ENCODE assay signal across 1 cellular context in genomic region chr10:103555712-103556111, GRCh38.
TF ChIP-seq lines count a peak whose summit lies in the region.

No MANE protein-coding gene starts in this region.

TF ChIP-seq in GM23338, 12 proteins besides CTCF, POLR2A, EP300 and RAD21 (continued from another document):
- TF ChIP-seq, protein P1, sequence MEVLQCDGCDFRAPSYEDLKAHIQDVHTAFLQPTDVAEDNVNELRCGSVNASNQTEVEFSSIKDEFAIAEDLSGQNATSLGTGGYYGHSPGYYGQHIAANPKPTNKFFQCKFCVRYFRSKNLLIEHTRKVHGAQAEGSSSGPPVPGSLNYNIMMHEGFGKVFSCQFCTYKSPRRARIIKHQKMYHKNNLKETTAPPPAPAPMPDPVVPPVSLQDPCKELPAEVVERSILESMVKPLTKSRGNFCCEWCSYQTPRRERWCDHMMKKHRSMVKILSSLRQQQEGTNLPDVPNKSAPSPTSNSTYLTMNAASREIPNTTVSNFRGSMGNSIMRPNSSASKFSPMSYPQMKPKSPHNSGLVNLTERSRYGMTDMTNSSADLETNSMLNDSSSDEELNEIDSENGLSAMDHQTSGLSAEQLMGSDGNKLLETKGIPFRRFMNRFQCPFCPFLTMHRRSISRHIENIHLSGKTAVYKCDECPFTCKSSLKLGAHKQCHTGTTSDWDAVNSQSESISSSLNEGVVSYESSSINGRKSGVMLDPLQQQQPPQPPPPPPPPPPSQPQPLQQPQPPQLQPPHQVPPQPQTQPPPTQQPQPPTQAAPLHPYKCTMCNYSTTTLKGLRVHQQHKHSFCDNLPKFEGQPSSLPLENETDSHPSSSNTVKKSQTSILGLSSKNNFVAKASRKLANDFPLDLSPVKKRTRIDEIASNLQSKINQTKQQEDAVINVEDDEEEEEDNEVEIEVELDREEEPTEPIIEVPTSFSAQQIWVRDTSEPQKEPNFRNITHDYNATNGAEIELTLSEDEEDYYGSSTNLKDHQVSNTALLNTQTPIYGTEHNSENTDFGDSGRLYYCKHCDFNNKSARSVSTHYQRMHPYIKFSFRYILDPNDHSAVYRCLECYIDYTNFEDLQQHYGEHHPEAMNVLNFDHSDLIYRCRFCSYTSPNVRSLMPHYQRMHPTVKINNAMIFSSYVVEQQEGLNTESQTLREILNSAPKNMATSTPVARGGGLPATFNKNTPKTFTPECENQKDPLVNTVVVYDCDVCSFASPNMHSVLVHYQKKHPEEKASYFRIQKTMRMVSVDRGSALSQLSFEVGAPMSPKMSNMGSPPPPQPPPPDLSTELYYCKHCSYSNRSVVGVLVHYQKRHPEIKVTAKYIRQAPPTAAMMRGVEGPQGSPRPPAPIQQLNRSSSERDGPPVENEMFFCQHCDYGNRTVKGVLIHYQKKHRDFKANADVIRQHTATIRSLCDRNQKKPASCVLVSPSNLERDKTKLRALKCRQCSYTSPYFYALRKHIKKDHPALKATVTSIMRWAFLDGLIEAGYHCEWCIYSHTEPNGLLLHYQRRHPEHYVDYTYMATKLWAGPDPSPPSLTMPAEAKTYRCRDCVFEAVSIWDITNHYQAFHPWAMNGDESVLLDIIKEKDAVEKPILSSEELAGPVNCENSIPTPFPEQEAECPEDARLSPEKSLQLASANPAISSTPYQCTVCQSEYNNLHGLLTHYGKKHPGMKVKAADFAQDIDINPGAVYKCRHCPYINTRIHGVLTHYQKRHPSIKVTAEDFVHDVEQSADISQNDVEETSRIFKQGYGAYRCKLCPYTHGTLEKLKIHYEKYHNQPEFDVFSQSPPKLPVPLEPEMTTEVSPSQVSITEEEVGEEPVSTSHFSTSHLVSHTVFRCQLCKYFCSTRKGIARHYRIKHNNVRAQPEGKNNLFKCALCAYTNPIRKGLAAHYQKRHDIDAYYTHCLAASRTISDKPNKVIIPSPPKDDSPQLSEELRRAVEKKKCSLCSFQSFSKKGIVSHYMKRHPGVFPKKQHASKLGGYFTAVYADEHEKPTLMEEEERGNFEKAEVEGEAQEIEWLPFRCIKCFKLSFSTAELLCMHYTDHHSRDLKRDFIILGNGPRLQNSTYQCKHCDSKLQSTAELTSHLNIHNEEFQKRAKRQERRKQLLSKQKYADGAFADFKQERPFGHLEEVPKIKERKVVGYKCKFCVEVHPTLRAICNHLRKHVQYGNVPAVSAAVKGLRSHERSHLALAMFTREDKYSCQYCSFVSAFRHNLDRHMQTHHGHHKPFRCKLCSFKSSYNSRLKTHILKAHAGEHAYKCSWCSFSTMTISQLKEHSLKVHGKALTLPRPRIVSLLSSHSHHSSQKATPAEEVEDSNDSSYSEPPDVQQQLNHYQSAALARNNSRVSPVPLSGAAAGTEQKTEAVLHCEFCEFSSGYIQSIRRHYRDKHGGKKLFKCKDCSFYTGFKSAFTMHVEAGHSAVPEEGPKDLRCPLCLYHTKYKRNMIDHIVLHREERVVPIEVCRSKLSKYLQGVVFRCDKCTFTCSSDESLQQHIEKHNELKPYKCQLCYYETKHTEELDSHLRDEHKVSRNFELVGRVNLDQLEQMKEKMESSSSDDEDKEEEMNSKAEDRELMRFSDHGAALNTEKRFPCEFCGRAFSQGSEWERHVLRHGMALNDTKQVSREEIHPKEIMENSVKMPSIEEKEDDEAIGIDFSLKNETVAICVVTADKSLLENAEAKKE (CRISPR knock-in tag; IDR thresholded peaks at IDR 0.05): no peak
